Comparison of ENCODE assay signal across 19 cellular contexts in genomic region chr11:31825453-31826391, GRCh38. TPM values are rescaled to one million over a fixed set of nuclear protein-coding genes. Genes with fewer than 3 reads are reported as not detected.
A peak's percentile ranks its signal among the peaks of the same experiment; 100 is the strongest.
DNase-seq lines count a peak whose midpoint lies in the region; ATAC-seq and TF ChIP-seq lines count a peak whose summit lies in the region.
"Had no signal": no experiment of that assay in that cellular context is flagged by ENCODE, and none has a peak within 500 bp of the region (broad histone marks: within the 10 kb centered on the region; RNA-seq: fewer than 3 reads in every experiment).

No MANE protein-coding gene starts in this region.

- POLR2A ChIA-PET in naive thymus-derived CD4-positive, alpha-beta T cell (lab: Charles Lee), result interaction anchor here (0.5 kb wide), 1 partner anchor 36 kb away, joined by 3 read pairs; no protein-coding TSS in a partner anchor
- POLR2A ChIA-PET in MCF 10A (lab: Yijun Ruan, JAX), result no interaction called here

- H3K4me1 Mint-ChIP-seq in H9 (peaks cover 50 to 73% of the 10 kb centered on the region in 2 experiments), MCF 10A (ENCODE audit: insufficient read depth, unreplicated experiment) (no peaks in the 10 kb centered on the region)
- peaks cover 3 to 30% (median 21%) of the 10 kb centered on the region in 7 donors for H3K4me1 Mint-ChIP-seq in naive thymus-derived CD4-positive, alpha-beta T cell

- no peak overlapping the region for H3K23ac ChIP-seq in H9 (ENCODE audit: insufficient read length, low read depth, low read length)

- H2AK5ac ChIP-seq in H9 (ENCODE audit: insufficient read length, low read length), result no peak overlapping the region

- H4K91ac ChIP-seq in H9 (ENCODE audit: insufficient read length, low read depth, low read length), result no peak overlapping the region

- DNase-seq in ELF-1 (ENCODE audit: low read depth, low spot score) (peak; percentile 34), H9 (peak; percentile 55), MCF 10A (ENCODE audit: unreplicated experiment) (no peak)
- no peak for DNase-seq in naive thymus-derived CD4-positive, alpha-beta T cell
- DNase-seq: activated CD4-positive, alpha-beta T cell treated with anti-CD3 and anti-CD28 coated beads for 36 hours; EL; Kasumi-1; left ventricle myocardium superior; NCI-H524 treated with DMSO at 0.1 percent for 48 hours; stimulated activated CD4-positive, alpha-beta T cell treated with anti-CD3 and anti-CD28 coated beads, Interleukin-2, amount 100 ng/mL, for 48 hours had no signal

- intact Hi-C loops in naive thymus-derived CD4-positive, alpha-beta T cell (cut with micrococcal nuclease), result loop anchor here in 1 of 2 donors (2.0 to 5.0 kb wide), 3 partner anchors 13 to 612 kb away; partner anchors contain the start of gene WT1
- intact Hi-C loops in MCF 10A (cut with micrococcal nuclease), result no loop called here

- H3K18ac ChIP-seq in H9 (ENCODE audit: insufficient read length, low read depth, low read length), result no peak overlapping the region

- H2BK12ac ChIP-seq in H9 (ENCODE audit: insufficient read length, low read depth, low read length), result no peak overlapping the region

- no peak overlapping the region for H3K56ac ChIP-seq in H9 (ENCODE audit: insufficient read length, low read depth, low read length)

- H3K9ac ChIP-seq in H9 (ENCODE audit: extremely low read depth, insufficient read length, low read length) (no peak overlapping the region), endocrine pancreas (ENCODE audit: control insufficient read depth, insufficient read depth, low read length) (no peak overlapping the region)
- H3K9ac ChIP-seq: BLaER1 had no signal

- TF ChIP-seq CTCF in H9 (conservative IDR thresholded peaks at IDR 0.05) (no peak), MCF 10A (IDR thresholded peaks at IDR 0.05; ENCODE audit: unreplicated experiment) (no peak)

- no CpG with 5 or more reads among the region's 57 CpGs for whole genome bisulfite sequencing in H9 (ENCODE audit: extremely low coverage, insufficient read length, low lambda C conversion rate)

- no peak overlapping the region for H2BK15ac ChIP-seq in H9 (ENCODE audit: low read depth, low read length)

- peak overlapping the region; percentile 80 for H3K4me3 ChIP-seq in endocrine pancreas (ENCODE audit: control insufficient read depth, insufficient read depth, low read length)
- no peak overlapping the region for H3K4me3 ChIP-seq in naive thymus-derived CD4-positive, alpha-beta T cell (ENCODE audit: low read length)
- H3K4me3 ChIP-seq: BLaER1, breast epithelium had no signal

- no peaks in the 10 kb centered on the region for H3K36me3 ChIP-seq in endocrine pancreas (ENCODE audit: control insufficient read depth, insufficient read depth, low read length)
- H3K36me3 ChIP-seq in naive thymus-derived CD4-positive, alpha-beta T cell (ENCODE audit: control insufficient read depth in 2 of 3, insufficient read depth in 3 of 3, low read length in 3 of 3), result no peaks in the 10 kb centered on the region
- H3K36me3 ChIP-seq: BLaER1, breast epithelium had no signal

- no peaks in the 10 kb centered on the region; the same call in 1 of the 2 replicates for H3K4me1 ChIP-seq in H9 (ENCODE audit: insufficient read depth, low read length)
- H3K4me1 ChIP-seq in endocrine pancreas (ENCODE audit: control insufficient read depth, insufficient read depth, low read length), result peaks cover 6% of the 10 kb centered on the region
- no peaks in the 10 kb centered on the region for H3K4me1 ChIP-seq in naive thymus-derived CD4-positive, alpha-beta T cell (ENCODE audit: control insufficient read depth in 2 of 2, insufficient read depth in 2 of 2, low read length in 2 of 2)
- H3K4me1 ChIP-seq: BLaER1, breast epithelium had no signal

- peaks cover 3% of the 10 kb centered on the region for H4K20me1 ChIP-seq in H9 (ENCODE audit: control insufficient read depth, insufficient read depth, insufficient read length)

- no peak overlapping the region for H3K27ac ChIP-seq in H9 (ENCODE audit: insufficient read length, low read depth, low read length)
- no peak overlapping the region for H3K27ac ChIP-seq in naive thymus-derived CD4-positive, alpha-beta T cell (ENCODE audit: low read depth, low read length)
- H3K27ac ChIP-seq: BLaER1, breast epithelium had no signal

- H3K27me3 Mint-ChIP-seq in H9 (ENCODE audit: low read depth), result peaks cover 98% of the 10 kb centered on the region
- peaks cover 87 to 89% (median 88%) of the 10 kb centered on the region in 5 donors for H3K27me3 Mint-ChIP-seq in naive thymus-derived CD4-positive, alpha-beta T cell
- H3K27me3 Mint-ChIP-seq in MCF 10A (ENCODE audit: insufficient read depth, unreplicated experiment), result no peaks in the 10 kb centered on the region

- CTCF ChIA-PET in naive thymus-derived CD4-positive, alpha-beta T cell (lab: Charles Lee), result no interaction called here
- CTCF ChIA-PET in MCF 10A (lab: Yijun Ruan, JAX), result no interaction called here

- H3K4me3 Mint-ChIP-seq in H9 (peak overlapping the region; percentile 12 to 73; a peak in 4 of 5 replicates), MCF 10A (ENCODE audit: unreplicated experiment) (no peak overlapping the region)
- peak overlapping the region in 8 of 10 donors; percentile 4 to 55 (median 33) for H3K4me3 Mint-ChIP-seq in naive thymus-derived CD4-positive, alpha-beta T cell
- H3K4me3 Mint-ChIP-seq: activated CD4-positive, alpha-beta T cell treated with anti-CD3 and anti-CD28 coated beads for 36 hours had no signal

- no peak overlapping the region for H2BK5ac ChIP-seq in H9 (ENCODE audit: insufficient read length, low read length)

- H3K4ac ChIP-seq in H9 (ENCODE audit: low read depth, low read length), result no peak overlapping the region

- no peaks in the 10 kb centered on the region; a peak in 1 of 7 replicates for H3K36me3 Mint-ChIP-seq in H9 (ENCODE audit: insufficient read depth in 1 of 3, low read depth in 3 of 3)
- peaks cover 0 to 12% (median 3%) of the 10 kb centered on the region in 5 donors for H3K36me3 Mint-ChIP-seq in naive thymus-derived CD4-positive, alpha-beta T cell
- no peaks in the 10 kb centered on the region for H3K36me3 Mint-ChIP-seq in MCF 10A (ENCODE audit: insufficient read depth, unreplicated experiment)

- H3K9me3 Mint-ChIP-seq in H9 (peaks cover 0 to 5% of the 10 kb centered on the region in 2 experiments; a peak in 1 of 5 replicates), MCF 10A (ENCODE audit: unreplicated experiment) (no peaks in the 10 kb centered on the region)
- H3K9me3 Mint-ChIP-seq in naive thymus-derived CD4-positive, alpha-beta T cell, result peaks cover 0 to 34% (median 5%) of the 10 kb centered on the region in 11 donors
- H3K9me3 Mint-ChIP-seq: natural killer cell treated with Interleukin-12 subunit alpha and Interleukin-12 subunit beta and Interleukin-15 and Interleukin-18, amount 100 ng/mL, for 72 hours had no signal

- H2BK120ac ChIP-seq in H9 (ENCODE audit: low read depth, low read length, poor library complexity, severe bottlenecking), result no peak overlapping the region

- peaks cover 10% of the 10 kb centered on the region for H3K23me2 ChIP-seq in H9 (ENCODE audit: insufficient read length, low read depth, low read length, poor library complexity, severe bottlenecking)

- H3K27me3 ChIP-seq in H9 (ENCODE audit: insufficient read depth, low read length), result peaks cover 59% of the 10 kb centered on the region
- H3K27me3 ChIP-seq in endocrine pancreas (ENCODE audit: control insufficient read depth, insufficient read depth, low read length), result no peaks in the 10 kb centered on the region
- peaks cover 11 to 50% of the 10 kb centered on the region in 2 donors for H3K27me3 ChIP-seq in naive thymus-derived CD4-positive, alpha-beta T cell (ENCODE audit: control insufficient read depth in 2 of 2, insufficient read depth in 2 of 2, low read length in 2 of 2)

- H3K79me1 ChIP-seq in H9 (ENCODE audit: insufficient read depth, low read depth, low read length, poor library complexity, severe bottlenecking), result no peaks in the 10 kb centered on the region

- H3K27ac Mint-ChIP-seq in H9, result no peak overlapping the region
- H3K27ac Mint-ChIP-seq in naive thymus-derived CD4-positive, alpha-beta T cell, result peak overlapping the region in 1 of 9 donors; percentile 62
- no peak overlapping the region for H3K27ac Mint-ChIP-seq in MCF 10A (ENCODE audit: low read depth, unreplicated experiment)
- H3K27ac Mint-ChIP-seq: activated CD4-positive, alpha-beta T cell treated with anti-CD3 and anti-CD28 coated beads for 36 hours; natural killer cell treated with Interleukin-12 subunit alpha and Interleukin-12 subunit beta and Interleukin-15 and Interleukin-18, amount 100 ng/mL, for 72 hours had no signal

- H2AFZ ChIP-seq in H9 (ENCODE audit: low read length), result no peak overlapping the region

- no TSS peak for BruUV-seq in MCF 10A (replicated peaks; lab: Mats Ljungman, UMichigan)

- no peak overlapping the region for H4K8ac ChIP-seq in H9 (replicated peaks; ENCODE audit: insufficient read length, low read depth, low read length)

- no peak for ATAC-seq in naive thymus-derived CD4-positive, alpha-beta T cell
- ATAC-seq in GM19455 (IDR thresholded peaks at IDR 0.05; ENCODE audit: unreplicated experiment) (no peak), HG02763 (IDR thresholded peaks at IDR 0.05; ENCODE audit: unreplicated experiment) (no peak)
- ATAC-seq: activated CD4-positive, alpha-beta T cell treated with anti-CD3 and anti-CD28 coated beads for 36 hours; left ventricle myocardium superior; natural killer cell treated with Interleukin-12 subunit alpha and Interleukin-12 subunit beta and Interleukin-15 and Interleukin-18, amount 100 ng/mL, for 72 hours; sciatic nerve had no signal

- H3K9me3 ChIP-seq in H9 (ENCODE audit: control insufficient read depth, low read depth, low read length) (no peaks in the 10 kb centered on the region), endocrine pancreas (ENCODE audit: control insufficient read depth, low read length) (no peaks in the 10 kb centered on the region)
- H3K9me3 ChIP-seq in naive thymus-derived CD4-positive, alpha-beta T cell (ENCODE audit: control insufficient read depth in 2 of 3, low read length in 3 of 3), result peaks cover 0 to 3% (median 0%) of the 10 kb centered on the region in 3 experiments
- H3K9me3 ChIP-seq: breast epithelium had no signal

- no peak overlapping the region for H3T11ph ChIP-seq in H9 (ENCODE audit: low read length)

- H2BK20ac ChIP-seq in H9 (ENCODE audit: low read depth, low read length, poor library complexity, severe bottlenecking), result no peak overlapping the region

- peaks cover 1% of the 10 kb centered on the region; the same call in 1 of the 2 replicates for H3K79me2 ChIP-seq in H9 (ENCODE audit: insufficient read depth, low read length)

- H3K4me2 ChIP-seq in H9 (ENCODE audit: insufficient read depth, insufficient read length, low read length), result peak overlapping the region; percentile 68
- H3K4me2 ChIP-seq: BLaER1 had no signal

- H4K5ac ChIP-seq in H9 (ENCODE audit: insufficient read length, low read depth, low read length), result no peak overlapping the region

- no peak overlapping the region for H3K14ac ChIP-seq in H9 (ENCODE audit: insufficient read depth, low read length)

RNA-seq across cellular contexts. Expression of gene PAX6, which starts 14.6 kb away (rescaled TPM):
- total RNA-seq in H9 (2021) (0.11 TPM in 1 of 2 replicates, not detected in the other), MCF 10A (2022) (not detected in 2 replicates)
- total RNA-seq in naive thymus-derived CD4-positive, alpha-beta T cell, result not detected
- polyA plus RNA-seq in naive thymus-derived CD4-positive, alpha-beta T cell, result not detected
- total RNA-seq: left ventricle myocardium superior; natural killer cell treated with Interleukin-12 subunit alpha and Interleukin-12 subunit beta and Interleukin-15 and Interleukin-18, amount 100 ng/mL, for 72 hours; sciatic nerve; T-helper 2 cell treated with Interferon-gamma antibody and Interleukin-4, amounts not matched to agents 100 ng/mL and 5 ng/mL, for 36 hours; ureter had no signal

Comparison
In these comparisons a context has a peak if more than half of its experiments do, and no peak if none do; other contexts are left out.
1. DNase-seq: peak in ELF-1 (single experiment) and H9 (single experiment); none in naive thymus-derived CD4-positive, alpha-beta T cell (0 of 9) and MCF 10A (single experiment).